In the genomic region with DNA sequence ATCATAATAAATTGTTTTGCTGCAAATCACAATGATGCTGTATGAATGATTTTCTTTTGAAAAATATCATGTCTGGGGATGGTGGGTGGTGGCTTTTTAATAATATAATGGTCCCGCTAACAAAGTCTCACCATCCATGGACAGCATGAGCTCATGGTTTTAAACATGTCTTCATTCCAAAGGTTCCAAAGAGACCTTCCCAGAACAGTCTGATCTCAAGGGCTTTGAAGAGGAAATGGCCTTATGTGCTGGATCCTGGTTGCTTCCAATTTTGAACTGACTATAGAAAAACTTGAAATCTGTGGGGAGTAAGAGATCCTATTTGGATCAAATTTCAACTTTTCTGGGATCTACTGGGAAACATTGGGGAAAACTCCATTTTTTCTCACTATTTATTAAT, we compare ENCODE assay signal across 29 cellular contexts.
"Had no signal": no experiment of that assay in that cellular context is flagged by ENCODE, and none has a peak within 500 bp of the region (broad histone marks: within the 10 kb centered on the region; RNA-seq: fewer than 3 reads in every experiment).

No MANE protein-coding gene starts in this region.

- H3K27ac ChIP-seq: neural progenitor cell, ovary, parathyroid adenoma, psoas muscle, right lobe of liver, sigmoid colon, stomach, suprapubic skin, testis, transverse colon, upper lobe of right lung, uterus had no signal

- H3K9me3 ChIP-seq: ovary, psoas muscle, right lobe of liver, sigmoid colon, stomach, suprapubic skin, testis, tibial artery, transverse colon, upper lobe of right lung, uterus had no signal

- H3K36me3 ChIP-seq: neural progenitor cell, ovary, right lobe of liver, sigmoid colon, stomach, suprapubic skin, tibial artery, transverse colon, upper lobe of right lung, uterus had no signal

- H3K36me3 Mint-ChIP-seq: naive thymus-derived CD4-positive, alpha-beta T cell; natural killer cell; neural progenitor cell; stimulated activated effector memory CD8-positive, alpha-beta T cell treated with anti-CD3 and anti-CD28 coated beads, Interleukin-12 subunit alpha, Interleukin-12 subunit beta, amount 100 ng/mL, for 72 hours; stimulated activated naive B cell treated with anti-CD40 and anti-IgM and Interleukin-4, amounts not matched to agents 10 μg/mL and 1 μg/mL and 100 μg/mL, for 72 hours; type B pancreatic cell had no signal

- H3K4me3 Mint-ChIP-seq: naive thymus-derived CD4-positive, alpha-beta T cell; natural killer cell; nephron; neural progenitor cell; stimulated activated effector memory CD8-positive, alpha-beta T cell treated with anti-CD3 and anti-CD28 coated beads, Interleukin-12 subunit alpha, Interleukin-12 subunit beta, amount 100 ng/mL, for 72 hours; stimulated activated naive B cell treated with anti-CD40 and anti-IgM and Interleukin-4, amounts not matched to agents 10 μg/mL and 1 μg/mL and 100 μg/mL, for 72 hours; stimulated activated naive CD8-positive, alpha-beta T cell treated with anti-CD3 and anti-CD28 coated beads, Interleukin-15, Interleukin-2, amounts not matched to agents 100 ng/mL and 50 ng/mL, for 24 hours; type B pancreatic cell had no signal

- H3K27me3 ChIP-seq: neural progenitor cell, ovary, right lobe of liver, sigmoid colon, stomach, suprapubic skin, testis, tibial artery, transverse colon, upper lobe of right lung, uterus had no signal

- H3K27me3 Mint-ChIP-seq: progenitor cell of endocrine pancreas, type B pancreatic cell had no signal

- H3K4me1 ChIP-seq: parathyroid adenoma, psoas muscle, right lobe of liver, upper lobe of right lung had no signal

- H3K27ac Mint-ChIP-seq: naive thymus-derived CD4-positive, alpha-beta T cell; natural killer cell; nephron; neural progenitor cell; progenitor cell of endocrine pancreas; stimulated activated effector memory CD8-positive, alpha-beta T cell treated with anti-CD3 and anti-CD28 coated beads, Interleukin-12 subunit alpha, Interleukin-12 subunit beta, amount 100 ng/mL, for 72 hours; stimulated activated naive B cell treated with anti-CD40 and anti-IgM and Interleukin-4, amounts not matched to agents 10 μg/mL and 1 μg/mL and 100 μg/mL, for 72 hours; stimulated activated naive CD8-positive, alpha-beta T cell treated with anti-CD3 and anti-CD28 coated beads, Interleukin-15, Interleukin-2, amounts not matched to agents 100 ng/mL and 50 ng/mL, for 24 hours; type B pancreatic cell had no signal

- H3K4me3 ChIP-seq: neural progenitor cell, ovary, psoas muscle, right lobe of liver, sigmoid colon, stomach, suprapubic skin, testis, tibial artery, transverse colon, upper lobe of right lung, uterus had no signal

- DNase-seq: naive thymus-derived CD4-positive, alpha-beta T cell; natural killer cell; occipital lobe; ovary; posterior cingulate gyrus; psoas muscle; right lobe of liver; sigmoid colon; small intestine; stimulated activated CD4-positive, alpha-beta T cell treated with anti-CD3 and anti-CD28 coated beads, Interleukin-15, amount 100 ng/mL, for 24 hours; stimulated activated CD4-positive, alpha-beta T cell treated with anti-CD3 and anti-CD28 coated beads, Interleukin-2, amount 100 ng/mL, for 24 hours; stimulated activated CD4-positive, alpha-beta T cell treated with anti-CD3 and anti-CD28 coated beads, Interleukin-2, amount 100 ng/mL, for 48 hours; stimulated activated CD4-positive, alpha-beta T cell treated with anti-CD3 and anti-CD28 coated beads, Interleukin-4, amount 100 ng/mL, for 24 hours; stimulated activated naive B cell treated with anti-CD40 and anti-IgM and Interleukin-4, amounts not matched to agents 10 μg/mL and 1 μg/mL and 100 μg/mL, for 72 hours; stimulated activated naive CD4-positive, alpha-beta T cell treated with Interleukin-2 at 50 U/mL for 16 hours; stomach; testis; tibial artery; transverse colon; upper lobe of right lung; uterus had no signal

- H3K4me1 Mint-ChIP-seq: naive thymus-derived CD4-positive, alpha-beta T cell; natural killer cell; stimulated activated effector memory CD8-positive, alpha-beta T cell treated with anti-CD3 and anti-CD28 coated beads, Interleukin-12 subunit alpha, Interleukin-12 subunit beta, amount 100 ng/mL, for 72 hours; stimulated activated naive B cell treated with anti-CD40 and anti-IgM and Interleukin-4, amounts not matched to agents 10 μg/mL and 1 μg/mL and 100 μg/mL, for 72 hours had no signal

- H3K9me3 Mint-ChIP-seq: naive thymus-derived CD4-positive, alpha-beta T cell; nephron; stimulated activated naive B cell treated with anti-CD40 and anti-IgM and Interleukin-4, amounts not matched to agents 10 μg/mL and 1 μg/mL and 100 μg/mL, for 72 hours; stimulated activated naive CD8-positive, alpha-beta T cell treated with anti-CD3 and anti-CD28 coated beads, Interleukin-15, Interleukin-2, amounts not matched to agents 100 ng/mL and 50 ng/mL, for 24 hours; type B pancreatic cell had no signal

- ATAC-seq: naive thymus-derived CD4-positive, alpha-beta T cell; natural killer cell; psoas muscle; right lobe of liver; stimulated activated effector memory CD8-positive, alpha-beta T cell treated with anti-CD3 and anti-CD28 coated beads, Interleukin-12 subunit alpha, Interleukin-12 subunit beta, amount 100 ng/mL, for 72 hours; stimulated activated naive B cell treated with anti-CD40 and anti-IgM and Interleukin-4, amounts not matched to agents 10 μg/mL and 1 μg/mL and 100 μg/mL, for 72 hours; upper lobe of right lung had no signal
